Comparison of ENCODE assay signal across 1 cellular context in genomic region chr2:222294996-222295367, GRCh38.
A peak's percentile ranks its signal among the peaks of the same experiment; 100 is the strongest.
TF ChIP-seq lines count a peak whose summit lies in the region.

No MANE protein-coding gene starts in this region.

TF ChIP-seq in endothelial cell of umbilical vein, 7 proteins besides CTCF, POLR2A, EP300 and RAD21:
- TF ChIP-seq MYC (IDR thresholded peaks at IDR 0.05; ENCODE audit: low read depth, low read length): no peak
- TF ChIP-seq EZH2 (IDR thresholded peaks at IDR 0.05; ENCODE audit: borderline replicate concordance, low read depth, low read length, severe bottlenecking): peak; percentile 62
